Comparison of ENCODE assay signal across 1 cellular context in the genomic region with DNA sequence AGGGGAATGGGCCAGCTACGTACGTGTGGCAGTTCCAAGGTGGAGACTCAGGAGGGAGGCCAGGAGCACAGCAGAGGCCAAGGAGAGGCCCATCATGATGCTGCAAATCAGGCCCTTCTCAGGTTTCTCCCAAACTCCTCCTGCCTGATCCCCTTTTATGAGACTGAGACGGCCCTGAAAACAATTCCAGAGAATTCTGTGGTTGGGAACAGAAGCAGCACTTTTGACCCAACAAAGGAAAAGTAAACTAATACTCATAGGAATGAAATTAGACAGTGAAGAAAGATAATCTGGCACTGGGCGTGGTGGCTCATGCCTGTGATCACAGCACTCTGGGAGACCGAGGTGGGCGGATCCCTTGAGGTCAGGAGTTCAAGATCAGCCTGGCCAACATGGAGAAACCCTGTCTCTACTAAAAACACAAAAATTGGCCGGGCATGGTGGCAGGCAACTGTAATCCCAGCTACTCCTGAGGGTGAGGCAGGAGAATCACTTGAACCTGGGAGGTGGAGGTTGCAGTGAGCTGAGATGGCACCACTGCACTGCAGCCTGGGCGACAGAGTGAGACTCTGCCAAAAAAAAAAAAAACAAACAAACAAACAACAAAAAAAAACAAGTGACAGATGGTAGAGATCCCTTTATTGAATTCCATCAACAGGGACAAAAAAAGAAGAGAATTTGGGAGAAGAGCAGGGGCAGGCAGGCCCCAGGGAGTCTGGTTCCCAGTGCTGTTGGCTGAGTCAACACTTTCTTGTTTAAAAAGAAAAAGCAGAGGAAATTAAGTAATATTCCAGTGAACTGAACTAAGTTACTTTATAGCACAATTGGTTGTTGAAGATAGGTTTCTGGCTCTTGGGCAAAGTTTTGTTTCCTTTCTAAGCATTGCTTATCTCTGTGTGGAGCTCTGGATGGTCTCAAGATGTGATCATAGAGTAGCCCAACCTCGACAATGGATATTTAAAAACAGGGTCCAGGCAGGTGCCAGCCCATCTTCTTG.
TF ChIP-seq lines count a peak whose summit lies in the region.

A gene with protein sequence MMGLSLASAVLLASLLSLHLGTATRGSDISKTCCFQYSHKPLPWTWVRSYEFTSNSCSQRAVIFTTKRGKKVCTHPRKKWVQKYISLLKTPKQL (minus strand): TSS at position 131 of the 997 bp plus-strand sequence. CDS start 35 bp downstream, at position 96.

TF ChIP-seq in K562, 482 proteins besides CTCF, POLR2A, EP300 and RAD21 (continued from another document and continues in another):
- TF ChIP-seq, protein P1, sequence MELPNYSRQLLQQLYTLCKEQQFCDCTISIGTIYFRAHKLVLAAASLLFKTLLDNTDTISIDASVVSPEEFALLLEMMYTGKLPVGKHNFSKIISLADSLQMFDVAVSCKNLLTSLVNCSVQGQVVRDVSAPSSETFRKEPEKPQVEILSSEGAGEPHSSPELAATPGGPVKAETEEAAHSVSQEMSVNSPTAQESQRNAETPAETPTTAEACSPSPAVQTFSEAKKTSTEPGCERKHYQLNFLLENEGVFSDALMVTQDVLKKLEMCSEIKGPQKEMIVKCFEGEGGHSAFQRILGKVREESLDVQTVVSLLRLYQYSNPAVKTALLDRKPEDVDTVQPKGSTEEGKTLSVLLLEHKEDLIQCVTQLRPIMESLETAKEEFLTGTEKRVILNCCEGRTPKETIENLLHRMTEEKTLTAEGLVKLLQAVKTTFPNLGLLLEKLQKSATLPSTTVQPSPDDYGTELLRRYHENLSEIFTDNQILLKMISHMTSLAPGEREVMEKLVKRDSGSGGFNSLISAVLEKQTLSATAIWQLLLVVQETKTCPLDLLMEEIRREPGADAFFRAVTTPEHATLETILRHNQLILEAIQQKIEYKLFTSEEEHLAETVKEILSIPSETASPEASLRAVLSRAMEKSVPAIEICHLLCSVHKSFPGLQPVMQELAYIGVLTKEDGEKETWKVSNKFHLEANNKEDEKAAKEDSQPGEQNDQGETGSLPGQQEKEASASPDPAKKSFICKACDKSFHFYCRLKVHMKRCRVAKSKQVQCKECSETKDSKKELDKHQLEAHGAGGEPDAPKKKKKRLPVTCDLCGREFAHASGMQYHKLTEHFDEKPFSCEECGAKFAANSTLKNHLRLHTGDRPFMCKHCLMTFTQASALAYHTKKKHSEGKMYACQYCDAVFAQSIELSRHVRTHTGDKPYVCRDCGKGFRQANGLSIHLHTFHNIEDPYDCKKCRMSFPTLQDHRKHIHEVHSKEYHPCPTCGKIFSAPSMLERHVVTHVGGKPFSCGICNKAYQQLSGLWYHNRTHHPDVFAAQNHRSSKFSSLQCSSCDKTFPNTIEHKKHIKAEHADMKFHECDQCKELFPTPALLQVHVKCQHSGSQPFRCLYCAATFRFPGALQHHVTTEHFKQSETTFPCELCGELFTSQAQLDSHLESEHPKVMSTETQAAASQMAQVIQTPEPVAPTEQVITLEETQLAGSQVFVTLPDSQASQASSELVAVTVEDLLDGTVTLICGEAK (IDR thresholded peaks at IDR 0.05) = peak; percentile 55
- TF ChIP-seq, protein P1 (CRISPR knock-in tag; IDR thresholded peaks at IDR 0.05) = no peak
- TF ChIP-seq, protein P2, sequence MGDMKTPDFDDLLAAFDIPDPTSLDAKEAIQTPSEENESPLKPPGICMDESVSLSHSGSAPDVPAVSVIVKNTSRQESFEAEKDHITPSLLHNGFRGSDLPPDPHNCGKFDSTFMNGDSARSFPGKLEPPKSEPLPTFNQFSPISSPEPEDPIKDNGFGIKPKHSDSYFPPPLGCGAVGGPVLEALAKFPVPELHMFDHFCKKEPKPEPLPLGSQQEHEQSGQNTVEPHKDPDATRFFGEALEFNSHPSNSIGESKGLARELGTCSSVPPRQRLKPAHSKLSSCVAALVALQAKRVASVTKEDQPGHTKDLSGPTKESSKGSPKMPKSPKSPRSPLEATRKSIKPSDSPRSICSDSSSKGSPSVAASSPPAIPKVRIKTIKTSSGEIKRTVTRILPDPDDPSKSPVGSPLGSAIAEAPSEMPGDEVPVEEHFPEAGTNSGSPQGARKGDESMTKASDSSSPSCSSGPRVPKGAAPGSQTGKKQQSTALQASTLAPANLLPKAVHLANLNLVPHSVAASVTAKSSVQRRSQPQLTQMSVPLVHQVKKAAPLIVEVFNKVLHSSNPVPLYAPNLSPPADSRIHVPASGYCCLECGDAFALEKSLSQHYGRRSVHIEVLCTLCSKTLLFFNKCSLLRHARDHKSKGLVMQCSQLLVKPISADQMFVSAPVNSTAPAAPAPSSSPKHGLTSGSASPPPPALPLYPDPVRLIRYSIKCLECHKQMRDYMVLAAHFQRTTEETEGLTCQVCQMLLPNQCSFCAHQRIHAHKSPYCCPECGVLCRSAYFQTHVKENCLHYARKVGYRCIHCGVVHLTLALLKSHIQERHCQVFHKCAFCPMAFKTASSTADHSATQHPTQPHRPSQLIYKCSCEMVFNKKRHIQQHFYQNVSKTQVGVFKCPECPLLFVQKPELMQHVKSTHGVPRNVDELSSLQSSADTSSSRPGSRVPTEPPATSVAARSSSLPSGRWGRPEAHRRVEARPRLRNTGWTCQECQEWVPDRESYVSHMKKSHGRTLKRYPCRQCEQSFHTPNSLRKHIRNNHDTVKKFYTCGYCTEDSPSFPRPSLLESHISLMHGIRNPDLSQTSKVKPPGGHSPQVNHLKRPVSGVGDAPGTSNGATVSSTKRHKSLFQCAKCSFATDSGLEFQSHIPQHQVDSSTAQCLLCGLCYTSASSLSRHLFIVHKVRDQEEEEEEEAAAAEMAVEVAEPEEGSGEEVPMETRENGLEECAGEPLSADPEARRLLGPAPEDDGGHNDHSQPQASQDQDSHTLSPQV (IDR thresholded peaks at IDR 0.05) = peak; percentile 76
- TF ChIP-seq ZNF408 (CRISPR knock-in tag; IDR thresholded peaks at IDR 0.05; ENCODE audit: low read depth) = no peak
- TF ChIP-seq ZZZ3 (IDR thresholded peaks at IDR 0.05) = no peak
- peak; percentile 82 for TF ChIP-seq KLF13 (tag; IDR thresholded peaks at IDR 0.05; ENCODE audit: borderline replicate concordance, low read depth)
- TF ChIP-seq ZFX (CRISPR knock-in tag; IDR thresholded peaks at IDR 0.05) = 0 out of 2 replicates have a peak, but pooled peaks have one; percentile 3
- TF ChIP-seq BHLHE40 (IDR thresholded peaks at IDR 0.05; ENCODE audit: low read length) = no peak
- peak; percentile 72 for TF ChIP-seq ZNF316 (IDR thresholded peaks at IDR 0.05)
- peak; percentile 61; the same call in 1 of the 2 replicates for TF ChIP-seq C11orf30 (IDR thresholded peaks at IDR 0.05; ENCODE audit: low read depth)
- TF ChIP-seq EHMT2 (IDR thresholded peaks at IDR 0.05) = 0 out of 2 replicates have a peak, but pooled peaks have one; percentile 18
- no peak for TF ChIP-seq SNRNP70 (optimal IDR thresholded peaks at IDR 0.05; ENCODE audit: low read depth, low read length)
- no peak for TF ChIP-seq ATF1 (CRISPR knock-in tag; IDR thresholded peaks at IDR 0.05)
- TF ChIP-seq ATF1 (tag; IDR thresholded peaks at IDR 0.05) = no peak
- TF ChIP-seq ZC3H11A (IDR thresholded peaks at IDR 0.05; ENCODE audit: low read depth, low read length) = no peak
- TF ChIP-seq, protein P3, sequence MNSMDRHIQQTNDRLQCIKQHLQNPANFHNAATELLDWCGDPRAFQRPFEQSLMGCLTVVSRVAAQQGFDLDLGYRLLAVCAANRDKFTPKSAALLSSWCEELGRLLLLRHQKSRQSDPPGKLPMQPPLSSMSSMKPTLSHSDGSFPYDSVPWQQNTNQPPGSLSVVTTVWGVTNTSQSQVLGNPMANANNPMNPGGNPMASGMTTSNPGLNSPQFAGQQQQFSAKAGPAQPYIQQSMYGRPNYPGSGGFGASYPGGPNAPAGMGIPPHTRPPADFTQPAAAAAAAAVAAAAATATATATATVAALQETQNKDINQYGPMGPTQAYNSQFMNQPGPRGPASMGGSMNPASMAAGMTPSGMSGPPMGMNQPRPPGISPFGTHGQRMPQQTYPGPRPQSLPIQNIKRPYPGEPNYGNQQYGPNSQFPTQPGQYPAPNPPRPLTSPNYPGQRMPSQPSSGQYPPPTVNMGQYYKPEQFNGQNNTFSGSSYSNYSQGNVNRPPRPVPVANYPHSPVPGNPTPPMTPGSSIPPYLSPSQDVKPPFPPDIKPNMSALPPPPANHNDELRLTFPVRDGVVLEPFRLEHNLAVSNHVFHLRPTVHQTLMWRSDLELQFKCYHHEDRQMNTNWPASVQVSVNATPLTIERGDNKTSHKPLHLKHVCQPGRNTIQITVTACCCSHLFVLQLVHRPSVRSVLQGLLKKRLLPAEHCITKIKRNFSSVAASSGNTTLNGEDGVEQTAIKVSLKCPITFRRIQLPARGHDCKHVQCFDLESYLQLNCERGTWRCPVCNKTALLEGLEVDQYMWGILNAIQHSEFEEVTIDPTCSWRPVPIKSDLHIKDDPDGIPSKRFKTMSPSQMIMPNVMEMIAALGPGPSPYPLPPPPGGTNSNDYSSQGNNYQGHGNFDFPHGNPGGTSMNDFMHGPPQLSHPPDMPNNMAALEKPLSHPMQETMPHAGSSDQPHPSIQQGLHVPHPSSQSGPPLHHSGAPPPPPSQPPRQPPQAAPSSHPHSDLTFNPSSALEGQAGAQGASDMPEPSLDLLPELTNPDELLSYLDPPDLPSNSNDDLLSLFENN (IDR thresholded peaks at IDR 0.05; ENCODE audit: low read depth in 2 of 2, low read length in 2 of 2) = no peak
- TF ChIP-seq TCF3 (CRISPR knock-in tag; IDR thresholded peaks at IDR 0.05) = no peak
- no peak for TF ChIP-seq CBX2 (IDR thresholded peaks at IDR 0.05; ENCODE audit: insufficient read depth, low read length, poor library complexity, severe bottlenecking)
- TF ChIP-seq, protein P4, sequence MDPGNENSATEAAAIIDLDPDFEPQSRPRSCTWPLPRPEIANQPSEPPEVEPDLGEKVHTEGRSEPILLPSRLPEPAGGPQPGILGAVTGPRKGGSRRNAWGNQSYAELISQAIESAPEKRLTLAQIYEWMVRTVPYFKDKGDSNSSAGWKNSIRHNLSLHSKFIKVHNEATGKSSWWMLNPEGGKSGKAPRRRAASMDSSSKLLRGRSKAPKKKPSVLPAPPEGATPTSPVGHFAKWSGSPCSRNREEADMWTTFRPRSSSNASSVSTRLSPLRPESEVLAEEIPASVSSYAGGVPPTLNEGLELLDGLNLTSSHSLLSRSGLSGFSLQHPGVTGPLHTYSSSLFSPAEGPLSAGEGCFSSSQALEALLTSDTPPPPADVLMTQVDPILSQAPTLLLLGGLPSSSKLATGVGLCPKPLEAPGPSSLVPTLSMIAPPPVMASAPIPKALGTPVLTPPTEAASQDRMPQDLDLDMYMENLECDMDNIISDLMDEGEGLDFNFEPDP (CRISPR knock-in tag; IDR thresholded peaks at IDR 0.05) = no peak
- peak; percentile 6 for TF ChIP-seq NEUROD1 (IDR thresholded peaks at IDR 0.05; ENCODE audit: borderline replicate concordance, low read depth, low read length, partially characterized antibody)
- peak; percentile 38; the same call in 1 of the 2 replicates for TF ChIP-seq ATF7 (IDR thresholded peaks at IDR 0.05)
- peak in 1 of 3 experiments; percentile 5 for TF ChIP-seq YY1 (IDR thresholded peaks at IDR 0.05; ENCODE audit: borderline replicate concordance in 1 of 3, control insufficient read depth in 1 of 3, extremely low read depth in 1 of 3, insufficient read depth in 3 of 3, insufficient read length in 1 of 3, insufficient replicate concordance in 2 of 3, low read depth in 1 of 3, low read length in 2 of 3)
- TF ChIP-seq PTRF (tag; IDR thresholded peaks at IDR 0.05) = peak; percentile 11; the same call in 1 of the 2 replicates
- peak; percentile 51; the same call in 1 of the 2 replicates for TF ChIP-seq ZNF584 (CRISPR knock-in tag; IDR thresholded peaks at IDR 0.05; ENCODE audit: low read depth)
- TF ChIP-seq SETDB1 (IDR thresholded peaks at IDR 0.05; ENCODE audit: low read length) = no peak
- TF ChIP-seq NFATC3 (IDR thresholded peaks at IDR 0.05) = no peak
